Comparison of ENCODE assay signal across 1 cellular context in genomic region chr1:201639826-201640225, GRCh38.
TF ChIP-seq lines count a peak whose summit lies in the region.

No MANE protein-coding gene starts in this region.

TF ChIP-seq in SK-N-SH, 30 proteins besides CTCF, POLR2A, EP300 and RAD21 (continued from another document):
- TF ChIP-seq NFIC (IDR thresholded peaks at IDR 0.05; ENCODE audit: borderline replicate concordance) (no peak), POLR2AphosphoS5 (IDR thresholded peaks at IDR 0.05; ENCODE audit: low read depth, low read length) (no peak), TAF1 (IDR thresholded peaks at IDR 0.05; ENCODE audit: borderline replicate concordance, low read depth, low read length) (no peak), FOXM1 (IDR thresholded peaks at IDR 0.05; ENCODE audit: low read depth) (no peak)
